ENCODE assay signal across 11 cellular contexts in genomic region chr16:2539838-2540458, GRCh38. TPM values are rescaled to one million over a fixed set of nuclear protein-coding genes. Genes with fewer than 3 reads are reported as not detected.
DNase-seq lines count a peak whose midpoint lies in the region; ATAC-seq and TF ChIP-seq lines count a peak whose summit lies in the region.
"Not testable (repeated sequence)": the region's sequence is repeated elsewhere in the genome, so short reads cannot be mapped to it uniquely, and the experiment has no call there.
"Had no signal": no experiment of that assay in that cellular context is flagged by ENCODE, and none has a peak within 500 bp of the region (broad histone marks: within the 10 kb centered on the region; RNA-seq: fewer than 3 reads in every experiment).

No MANE protein-coding gene starts in this region.

- not testable (repeated sequence) for H3K9me3 Mint-ChIP-seq in activated CD8-positive, alpha-beta T cell treated with anti-CD3 and anti-CD28 coated beads for 36 hours; brain

- H3K4me3 ChIP-seq in AG09309 (ENCODE audit: control insufficient read depth, low read depth, low read length); fibroblast of villous mesenchyme (ENCODE audit: low read depth, low read length): not testable (repeated sequence)

- CTCF ChIA-PET in activated CD8-positive, alpha-beta T cell treated with anti-CD3 and anti-CD28 coated beads for 36 hours (lab: Charles Lee) = not testable (repeated sequence)

- not testable (repeated sequence) for ATAC-seq in activated CD8-positive, alpha-beta T cell treated with anti-CD3 and anti-CD28 coated beads for 36 hours

- H3K4me3 Mint-ChIP-seq in activated CD8-positive, alpha-beta T cell treated with anti-CD3 and anti-CD28 coated beads for 36 hours = peak overlapping the region; percentile 75
- peak overlapping the region; percentile 83 to 93 (median 91) for H3K4me3 Mint-ChIP-seq in brain

- peak; percentile 38 for TF ChIP-seq CTCF in AG09309 (IDR thresholded peaks at IDR 0.05; ENCODE audit: control insufficient read depth, insufficient read depth, low read depth, low read length, missing control alignments)
- peak; percentile 60 for TF ChIP-seq CTCF in GM12873 (IDR thresholded peaks at IDR 0.05; ENCODE audit: insufficient read depth, low read depth, low read length, missing control alignments)
- peak; percentile 33 for TF ChIP-seq CTCF in activated CD8-positive, alpha-beta T cell treated with anti-CD3 and anti-CD28 coated beads for 36 hours (IDR thresholded peaks at IDR 0.05)
- TF ChIP-seq CTCF in brain (conservative IDR thresholded peaks at IDR 0.05) = peak; percentile 31 to 64
- TF ChIP-seq CTCF in fibroblast of villous mesenchyme (IDR thresholded peaks at IDR 0.05; ENCODE audit: insufficient read depth, low read depth, low read length) = peak; percentile 53

- intact Hi-C loops in activated CD8-positive, alpha-beta T cell treated with anti-CD3 and anti-CD28 coated beads for 36 hours (cut with micrococcal nuclease) = loop anchor here (10.0 kb wide), 1 partner anchor 45 kb away; no protein-coding TSS in a partner anchor

- H3K27me3 Mint-ChIP-seq in activated CD8-positive, alpha-beta T cell treated with anti-CD3 and anti-CD28 coated beads for 36 hours; brain: not testable (repeated sequence)

- not testable (repeated sequence) for H3K27ac Mint-ChIP-seq in activated CD8-positive, alpha-beta T cell treated with anti-CD3 and anti-CD28 coated beads for 36 hours
- H3K27ac Mint-ChIP-seq in brain = peak overlapping the region in 1 of 5 experiments; percentile 21

- H3K4me1 Mint-ChIP-seq in activated CD8-positive, alpha-beta T cell treated with anti-CD3 and anti-CD28 coated beads for 36 hours (ENCODE audit: low read depth) = peaks cover 36% of the 10 kb centered on the region
- peaks cover 52% of the 10 kb centered on the region for H3K4me1 Mint-ChIP-seq in brain

- not testable (repeated sequence) for DNase-seq in AG09309 (ENCODE audit: low read depth); fibroblast of villous mesenchyme (ENCODE audit: low read depth)
- DNase-seq in NOMO-1 treated with DMSO at 0.1 percent for 48 hours (lab: John Stamatoyannopoulos, UW; ENCODE audit: unreplicated experiment) (peak; percentile 2), mucosa of gallbladder (ENCODE audit: low spot score) (peak; percentile 18)
- DNase-seq in activated CD8-positive, alpha-beta T cell treated with anti-CD3 and anti-CD28 coated beads for 36 hours = peak; percentile 56
- DNase-seq in stimulated activated CD4-positive, alpha-beta T cell treated with anti-CD3 and anti-CD28 coated beads, Interleukin-15, amount 100 ng/mL, for 24 hours = peak; percentile 50

- POLR2A ChIA-PET in activated CD8-positive, alpha-beta T cell treated with anti-CD3 and anti-CD28 coated beads for 36 hours (lab: Charles Lee) = not testable (repeated sequence)

- not testable (repeated sequence) for H3K36me3 Mint-ChIP-seq in activated CD8-positive, alpha-beta T cell treated with anti-CD3 and anti-CD28 coated beads for 36 hours (ENCODE audit: low read depth); brain

RNA-seq across cellular contexts. Expression of gene PDPK1, which starts 2.1 kb away (rescaled TPM):
- 10 to 100 TPM; 32.4 to 33.9 TPM for total RNA-seq in activated CD8-positive, alpha-beta T cell treated with anti-CD3 and anti-CD28 coated beads for 36 hours
- 22.3 TPM for polyA plus RNA-seq in brain (ENCODE audit: insufficient read depth, low read depth, low replicate concordance)
- total RNA-seq in fibroblast of villous mesenchyme (26.7 and 37.1 TPM in 2 replicates), mucosa of gallbladder (72.0 TPM)

RNA-seq across cellular contexts. Expression of gene CEMP1, which starts 8.7 kb away (rescaled TPM):
- total RNA-seq in activated CD8-positive, alpha-beta T cell treated with anti-CD3 and anti-CD28 coated beads for 36 hours = not detected
- polyA plus RNA-seq in brain (ENCODE audit: insufficient read depth, low read depth, low replicate concordance) = not detected
- total RNA-seq in fibroblast of villous mesenchyme = not detected in 2 replicates
- 1.8 TPM for total RNA-seq in mucosa of gallbladder
- total RNA-seq: ascending aorta, H7, SJCRH30 had no signal

RNA-seq across cellular contexts. Expression of gene AMDHD2, which starts 19.8 kb away (rescaled TPM):
- 10 to 100 TPM; 28.2 to 29.0 TPM for total RNA-seq in activated CD8-positive, alpha-beta T cell treated with anti-CD3 and anti-CD28 coated beads for 36 hours
- 18.9 TPM for polyA plus RNA-seq in brain (ENCODE audit: insufficient read depth, low read depth, low replicate concordance)
- total RNA-seq in fibroblast of villous mesenchyme (31.1 and 45.7 TPM in 2 replicates), mucosa of gallbladder (60.9 TPM)

RNA-seq across cellular contexts. Expression of gene ATP6V0C, which starts 26.2 kb away (rescaled TPM):
- total RNA-seq in activated CD8-positive, alpha-beta T cell treated with anti-CD3 and anti-CD28 coated beads for 36 hours = 10 to 100 TPM; 85.9 to 88.6 TPM
- 403 TPM for polyA plus RNA-seq in brain (ENCODE audit: insufficient read depth, low read depth, low replicate concordance)
- total RNA-seq in fibroblast of villous mesenchyme = 20.0 and 23.3 TPM in 2 replicates
- 246 TPM for total RNA-seq in mucosa of gallbladder
